ENCODE assay signal across 2 cellular contexts in genomic region chr7:149293338-149293737, GRCh38.
A peak's percentile ranks its signal among the peaks of the same experiment; 100 is the strongest.
TF ChIP-seq lines count a peak whose summit lies in the region.

No MANE protein-coding gene starts in this region.

TF ChIP-seq in GM23338, 12 proteins besides CTCF, POLR2A, EP300 and RAD21:
- no peak for TF ChIP-seq POLR2AphosphoS5 (IDR thresholded peaks at IDR 0.05; ENCODE audit: low read depth)
- no peak for TF ChIP-seq STAT1 (IDR thresholded peaks at IDR 0.05; ENCODE audit: unreplicated experiment)
- TF ChIP-seq EZH2phosphoT487 (IDR thresholded peaks at IDR 0.05; ENCODE audit: unreplicated experiment), result no peak
- no peak for TF ChIP-seq ZNF114 (CRISPR knock-in tag; IDR thresholded peaks at IDR 0.05)
- TF ChIP-seq ZNF462 (CRISPR knock-in tag; IDR thresholded peaks at IDR 0.05), result no peak
- TF ChIP-seq ETS1 (IDR thresholded peaks at IDR 0.05), result no peak
- no peak for TF ChIP-seq CREB1 (CRISPR knock-in tag; IDR thresholded peaks at IDR 0.05; ENCODE audit: low read depth)
- TF ChIP-seq EZH2 (IDR thresholded peaks at IDR 0.05; ENCODE audit: low read depth, unreplicated experiment), result no peak
- no peak for TF ChIP-seq REST (IDR thresholded peaks at IDR 0.05; ENCODE audit: unreplicated experiment)
- TF ChIP-seq JUNB (IDR thresholded peaks at IDR 0.05; ENCODE audit: unreplicated experiment), result no peak
- no peak for TF ChIP-seq ZNF331 (CRISPR knock-in tag; IDR thresholded peaks at IDR 0.05; ENCODE audit: low read depth)

TF ChIP-seq in K562, 482 proteins besides CTCF, POLR2A, EP300 and RAD21:
- TF ChIP-seq ZNF408 (CRISPR knock-in tag; IDR thresholded peaks at IDR 0.05; ENCODE audit: low read depth) (no peak), NFRKB (IDR thresholded peaks at IDR 0.05; ENCODE audit: low read depth) (no peak), ATF1 (CRISPR knock-in tag; IDR thresholded peaks at IDR 0.05) (no peak), ATF1 (tag; IDR thresholded peaks at IDR 0.05) (no peak), JUN (IDR thresholded peaks at IDR 0.05; ENCODE audit: borderline replicate concordance, low read depth, low read length) (no peak), JUN (CRISPR knock-in tag; IDR thresholded peaks at IDR 0.05; ENCODE audit: borderline replicate concordance) (no peak), ZNF41 (CRISPR knock-in tag; conservative IDR thresholded peaks at IDR 0.05) (no peak), PBX2 (CRISPR knock-in tag; IDR thresholded peaks at IDR 0.05; ENCODE audit: low read depth) (no peak), PBX2 (tag; conservative IDR thresholded peaks at IDR 0.05; ENCODE audit: low read depth) (no peak), ZC3H8 (IDR thresholded peaks at IDR 0.05) (no peak), YY1 (IDR thresholded peaks at IDR 0.05; ENCODE audit: borderline replicate concordance in 1 of 3, control insufficient read depth in 1 of 3, extremely low read depth in 1 of 3, insufficient read depth in 3 of 3, insufficient read length in 1 of 3, insufficient replicate concordance in 2 of 3, low read depth in 1 of 3, low read length in 2 of 3) (peak in 1 of 3 experiments; percentile 69), FIP1L1 (IDR thresholded peaks at IDR 0.05; ENCODE audit: low read depth, low read length, poor library complexity, severe bottlenecking) (no peak), CLOCK (CRISPR knock-in tag; IDR thresholded peaks at IDR 0.05; ENCODE audit: borderline replicate concordance) (no peak), ATF4 (CRISPR knock-in tag; IDR thresholded peaks at IDR 0.05) (no peak), EHMT2 (IDR thresholded peaks at IDR 0.05) (no peak), ZC3H11A (IDR thresholded peaks at IDR 0.05; ENCODE audit: low read depth, low read length) (no peak), ZBTB8A (IDR thresholded peaks at IDR 0.05; ENCODE audit: partially characterized antibody) (no peak), NFXL1 (CRISPR knock-in tag; IDR thresholded peaks at IDR 0.05) (no peak), MAX (CRISPR knock-in tag; IDR thresholded peaks at IDR 0.05) (0 out of 2 replicates have a peak, but pooled peaks have one; percentile 18), STAG1 (CRISPR knock-in tag; IDR thresholded peaks at IDR 0.05; ENCODE audit: borderline replicate concordance) (0 out of 2 replicates have a peak, but pooled peaks have one; percentile 17)
